In the genomic region with DNA sequence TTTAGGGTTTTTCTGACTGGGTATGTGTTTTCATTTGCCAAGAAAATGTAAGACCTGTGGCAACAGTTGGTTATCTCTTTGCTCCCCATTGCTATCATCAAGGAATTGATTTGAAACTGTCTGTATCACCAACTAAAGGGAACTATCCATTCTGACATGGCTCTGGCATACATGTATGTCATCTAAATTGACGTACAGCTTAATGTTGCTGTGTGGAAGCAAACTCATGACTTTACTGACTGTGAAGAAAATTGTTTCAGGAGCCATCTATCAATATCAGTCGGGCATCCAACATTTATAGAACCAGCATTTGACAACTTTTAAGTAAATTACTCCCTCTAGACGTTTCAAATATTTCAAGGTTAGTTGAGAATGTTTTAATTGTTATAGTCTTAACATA, we compare ENCODE assay signal across 1 cellular context.
"Had no signal": no experiment of that assay in that cellular context is flagged by ENCODE, and none has a peak within 500 bp of the region (broad histone marks: within the 10 kb centered on the region; RNA-seq: fewer than 3 reads in every experiment).

No MANE protein-coding gene starts in this region.

- ATAC-seq: GM12878 had no signal

- H3K4me3 ChIP-seq: GM12878 had no signal
